Comparison of ENCODE assay signal across 13 cellular contexts in genomic region chr19:51706296-51706695, GRCh38. TPM values are rescaled to one million over a fixed set of nuclear protein-coding genes. Genes with fewer than 3 reads are reported as not detected.
DNase-seq lines count a peak whose midpoint lies in the region; ATAC-seq lines count a peak whose summit lies in the region.
"Had no signal": no experiment of that assay in that cellular context is flagged by ENCODE, and none has a peak within 500 bp of the region (broad histone marks: within the 10 kb centered on the region; RNA-seq: fewer than 3 reads in every experiment).

No MANE protein-coding gene starts in this region.

- POLR2A ChIA-PET in activated CD8-positive, alpha-beta T cell treated with anti-CD3 and anti-CD28 coated beads, Interleukin-2, amount 10 ng/mL, durations not matched to agents 7 days and 5 days (lab: Charles Lee): interaction anchor here (0.6 kb wide), 1 partner anchor 1658 kb away, joined by 3 read pairs; no protein-coding TSS in a partner anchor

- H3K36me3 Mint-ChIP-seq in activated naive CD4-positive, alpha-beta T cell treated with anti-CD3 and anti-CD28 coated beads for 36 hours (ENCODE audit: low read depth): peaks cover 26% of the 10 kb centered on the region
- peaks cover 21% of the 10 kb centered on the region for H3K36me3 Mint-ChIP-seq in activated CD8-positive, alpha-beta T cell treated with anti-CD3 and anti-CD28 coated beads, Interleukin-2, amount 10 ng/mL, durations not matched to agents 7 days and 5 days (ENCODE audit: low read depth)
- H3K36me3 Mint-ChIP-seq in immature natural killer cell: peaks cover 6 to 18% (median 7%) of the 10 kb centered on the region in 3 donors
- peaks cover 16 to 27% of the 10 kb centered on the region in 2 donors for H3K36me3 Mint-ChIP-seq in stimulated activated naive B cell treated with anti-CD40 and anti-IgM and Interleukin-4, amounts not matched to agents 10 μg/mL and 1 μg/mL and 100 μg/mL, for 72 hours

- DNase-seq in activated naive CD4-positive, alpha-beta T cell treated with anti-CD3 and anti-CD28 coated beads for 36 hours: no peak
- no peak for DNase-seq in activated naive CD4-positive, alpha-beta T cell treated with Interleukin-2 at 50 U/mL for 16 hours
- no peak for DNase-seq in activated CD8-positive, alpha-beta T cell treated with anti-CD3 and anti-CD28 coated beads, Interleukin-2, amount 10 ng/mL, durations not matched to agents 7 days and 5 days
- no peak for DNase-seq in immature natural killer cell
- DNase-seq in stimulated activated naive B cell treated with anti-CD40 and anti-IgM and Interleukin-4, amounts not matched to agents 10 μg/mL and 1 μg/mL and 100 μg/mL, for 72 hours: no peak
- no peak for DNase-seq in activated CD4-positive, CD25-positive, alpha-beta regulatory T cell treated with anti-CD3 and anti-CD28 coated beads, Interleukin-2, amount 50 U/mL, for 72 hours
- no peak for DNase-seq in NOMO-1 (lab: John Stamatoyannopoulos, UW; ENCODE audit: unreplicated experiment in 2 of 2)
- DNase-seq: activated CD8-positive, alpha-beta memory T cell treated with anti-CD3 and anti-CD28 coated beads, Interleukin-2, amount 50 U/mL, for 4 hours; aorta; cortex of kidney; H7; NCI-H2029 treated with DMSO at 0.1 percent for 48 hours had no signal

- peak overlapping the region; percentile 11 for H3K27ac Mint-ChIP-seq in activated naive CD4-positive, alpha-beta T cell treated with anti-CD3 and anti-CD28 coated beads for 36 hours
- H3K27ac Mint-ChIP-seq in activated CD8-positive, alpha-beta T cell treated with anti-CD3 and anti-CD28 coated beads, Interleukin-2, amount 10 ng/mL, durations not matched to agents 7 days and 5 days: no peak overlapping the region
- H3K27ac Mint-ChIP-seq in immature natural killer cell: peak overlapping the region; percentile 50 to 84 (median 68)
- H3K27ac Mint-ChIP-seq in stimulated activated naive B cell treated with anti-CD40 and anti-IgM and Interleukin-4, amounts not matched to agents 10 μg/mL and 1 μg/mL and 100 μg/mL, for 72 hours: peak overlapping the region; percentile 42

- peak overlapping the region; percentile 7 for H3K4me3 Mint-ChIP-seq in activated naive CD4-positive, alpha-beta T cell treated with anti-CD3 and anti-CD28 coated beads for 36 hours
- H3K4me3 Mint-ChIP-seq in activated CD8-positive, alpha-beta T cell treated with anti-CD3 and anti-CD28 coated beads, Interleukin-2, amount 10 ng/mL, durations not matched to agents 7 days and 5 days: peak overlapping the region; percentile 4
- H3K4me3 Mint-ChIP-seq in immature natural killer cell: peak overlapping the region; percentile 59 to 86 (median 63)
- H3K4me3 Mint-ChIP-seq in stimulated activated naive B cell treated with anti-CD40 and anti-IgM and Interleukin-4, amounts not matched to agents 10 μg/mL and 1 μg/mL and 100 μg/mL, for 72 hours: peak overlapping the region; percentile 40 to 62

- intact Hi-C loops in activated naive CD4-positive, alpha-beta T cell treated with anti-CD3 and anti-CD28 coated beads for 36 hours (cut with micrococcal nuclease): loop anchor here (10.0 kb wide), 1 partner anchor 1191 kb away; the partner anchor contains the start of genes ASPDH and JOSD2

- peaks cover 27% of the 10 kb centered on the region for H3K4me1 Mint-ChIP-seq in activated naive CD4-positive, alpha-beta T cell treated with anti-CD3 and anti-CD28 coated beads for 36 hours (ENCODE audit: low read depth)
- H3K4me1 Mint-ChIP-seq in activated CD8-positive, alpha-beta T cell treated with anti-CD3 and anti-CD28 coated beads, Interleukin-2, amount 10 ng/mL, durations not matched to agents 7 days and 5 days (ENCODE audit: low read depth): peaks cover 26% of the 10 kb centered on the region
- H3K4me1 Mint-ChIP-seq in immature natural killer cell: peaks cover 37 to 44% of the 10 kb centered on the region in 2 donors
- peaks cover 32 to 56% of the 10 kb centered on the region in 2 donors for H3K4me1 Mint-ChIP-seq in stimulated activated naive B cell treated with anti-CD40 and anti-IgM and Interleukin-4, amounts not matched to agents 10 μg/mL and 1 μg/mL and 100 μg/mL, for 72 hours

- no peaks in the 10 kb centered on the region for H3K9me3 Mint-ChIP-seq in activated naive CD4-positive, alpha-beta T cell treated with anti-CD3 and anti-CD28 coated beads for 36 hours
- H3K9me3 Mint-ChIP-seq in activated CD8-positive, alpha-beta T cell treated with anti-CD3 and anti-CD28 coated beads, Interleukin-2, amount 10 ng/mL, durations not matched to agents 7 days and 5 days (ENCODE audit: insufficient read depth): no peaks in the 10 kb centered on the region
- no peaks in the 10 kb centered on the region for H3K9me3 Mint-ChIP-seq in immature natural killer cell
- peaks cover 0 to 4% of the 10 kb centered on the region in 2 donors for H3K9me3 Mint-ChIP-seq in stimulated activated naive B cell treated with anti-CD40 and anti-IgM and Interleukin-4, amounts not matched to agents 10 μg/mL and 1 μg/mL and 100 μg/mL, for 72 hours

- no peak for ATAC-seq in activated CD8-positive, alpha-beta T cell treated with anti-CD3 and anti-CD28 coated beads, Interleukin-2, amount 10 ng/mL, durations not matched to agents 7 days and 5 days
- ATAC-seq in stimulated activated naive B cell treated with anti-CD40 and anti-IgM and Interleukin-4, amounts not matched to agents 10 μg/mL and 1 μg/mL and 100 μg/mL, for 72 hours (replicated peaks): no peak
- ATAC-seq in HG02852 (IDR thresholded peaks at IDR 0.05; ENCODE audit: unreplicated experiment): no peak

- CTCF ChIA-PET in activated naive CD4-positive, alpha-beta T cell treated with anti-CD3 and anti-CD28 coated beads for 36 hours (lab: Charles Lee): no interaction called here
- CTCF ChIA-PET in activated CD8-positive, alpha-beta T cell treated with anti-CD3 and anti-CD28 coated beads, Interleukin-2, amount 10 ng/mL, durations not matched to agents 7 days and 5 days (lab: Charles Lee): no interaction called here

- H3K27me3 Mint-ChIP-seq in activated naive CD4-positive, alpha-beta T cell treated with anti-CD3 and anti-CD28 coated beads for 36 hours (ENCODE audit: low read depth): peaks cover 3% of the 10 kb centered on the region
- peaks cover 20% of the 10 kb centered on the region for H3K27me3 Mint-ChIP-seq in activated CD8-positive, alpha-beta T cell treated with anti-CD3 and anti-CD28 coated beads, Interleukin-2, amount 10 ng/mL, durations not matched to agents 7 days and 5 days (ENCODE audit: low read depth)
- H3K27me3 Mint-ChIP-seq in immature natural killer cell (ENCODE audit: low read depth in 3 of 3): peaks cover 3 to 7% (median 4%) of the 10 kb centered on the region in 3 donors
- peaks cover 18 to 21% of the 10 kb centered on the region in 2 donors for H3K27me3 Mint-ChIP-seq in stimulated activated naive B cell treated with anti-CD40 and anti-IgM and Interleukin-4, amounts not matched to agents 10 μg/mL and 1 μg/mL and 100 μg/mL, for 72 hours

RNA-seq across cellular contexts. Expression of gene SPACA6, which starts 13.2 kb away (rescaled TPM):
- 1 to 10 TPM; 5.8 to 6.6 TPM for total RNA-seq in activated naive CD4-positive, alpha-beta T cell treated with anti-CD3 and anti-CD28 coated beads for 36 hours
- total RNA-seq in activated CD8-positive, alpha-beta T cell treated with anti-CD3 and anti-CD28 coated beads, Interleukin-2, amount 10 ng/mL, durations not matched to agents 7 days and 5 days: 1 to 10 TPM; 1.2 to 2.2 TPM
- 1 to 10 TPM in 2 of 3 donors, not detected in 1; 2.3 to 2.4 TPM for polyA plus RNA-seq in immature natural killer cell

RNA-seq across cellular contexts. Expression of gene HAS1, which starts 17.5 kb away (rescaled TPM):
- not detected for total RNA-seq in activated naive CD4-positive, alpha-beta T cell treated with anti-CD3 and anti-CD28 coated beads for 36 hours
- not detected for total RNA-seq in activated CD8-positive, alpha-beta T cell treated with anti-CD3 and anti-CD28 coated beads, Interleukin-2, amount 10 ng/mL, durations not matched to agents 7 days and 5 days
- not detected for polyA plus RNA-seq in immature natural killer cell
- total RNA-seq: H7 had no signal
- polyA plus RNA-seq: aorta had no signal

RNA-seq across cellular contexts. Expression of gene FPR1, which starts 45.4 kb away (rescaled TPM):
- total RNA-seq in activated naive CD4-positive, alpha-beta T cell treated with anti-CD3 and anti-CD28 coated beads for 36 hours: not detected
- total RNA-seq in activated CD8-positive, alpha-beta T cell treated with anti-CD3 and anti-CD28 coated beads, Interleukin-2, amount 10 ng/mL, durations not matched to agents 7 days and 5 days: not detected
- polyA plus RNA-seq in immature natural killer cell: 1 to 10 TPM; 1.8 to 6.9 (median 1.8) TPM
- total RNA-seq: H7 had no signal

RNA-seq across cellular contexts. Expression of gene FPR2, which starts 54.7 kb away (rescaled TPM):
- not detected for total RNA-seq in activated naive CD4-positive, alpha-beta T cell treated with anti-CD3 and anti-CD28 coated beads for 36 hours
- total RNA-seq in activated CD8-positive, alpha-beta T cell treated with anti-CD3 and anti-CD28 coated beads, Interleukin-2, amount 10 ng/mL, durations not matched to agents 7 days and 5 days: not detected
- polyA plus RNA-seq in immature natural killer cell: not detected
- total RNA-seq: H7 had no signal

RNA-seq across cellular contexts. Expression of gene SIGLEC14, which starts 59.7 kb away (rescaled TPM):
- total RNA-seq in activated naive CD4-positive, alpha-beta T cell treated with anti-CD3 and anti-CD28 coated beads for 36 hours: not detected
- total RNA-seq in activated CD8-positive, alpha-beta T cell treated with anti-CD3 and anti-CD28 coated beads, Interleukin-2, amount 10 ng/mL, durations not matched to agents 7 days and 5 days: not detected
- 1 to 10 TPM in 1 of 3 donors, under 1 TPM in 2; 0.12 to 1.9 (median 0.99) TPM for polyA plus RNA-seq in immature natural killer cell
- total RNA-seq: H7 had no signal

Comparison
In these comparisons a context has a peak if more than half of its experiments do, and no peak if none do; other contexts are left out.
1. H3K4me3 Mint-ChIP-seq: peak in every context shown above with its lines; median percentile 63 in immature natural killer cell; 51 in stimulated activated naive B cell treated with anti-CD40 and anti-IgM and Interleukin-4, amounts not matched to agents 10 μg/mL and 1 μg/mL and 100 μg/mL, for 72 hours; 7 in activated naive CD4-positive, alpha-beta T cell treated with anti-CD3 and anti-CD28 coated beads for 36 hours; 4 in activated CD8-positive, alpha-beta T cell treated with anti-CD3 and anti-CD28 coated beads, Interleukin-2, amount 10 ng/mL, durations not matched to agents 7 days and 5 days.